Comparison of ENCODE assay signal across 8 cellular contexts in genomic region chr14:45253070-45253753, GRCh38. TPM values are rescaled to one million over a fixed set of nuclear protein-coding genes. Genes with fewer than 3 reads are reported as not detected.
DNase-seq lines count a peak whose midpoint lies in the region; ATAC-seq and TF ChIP-seq lines count a peak whose summit lies in the region.

Gene MIS18BP1, minus strand, starts transcription at chr14:45253202. Its CDS starts 5,916 bp downstream, at chr14:45247286.

- TF ChIP-seq POLR2A in testis (IDR thresholded peaks at IDR 0.05): peak; percentile 3

- peak within 1 kb of the TSS; percentile 91 to 97 for H3K27ac Mint-ChIP-seq in activated naive CD4-positive, alpha-beta T cell treated with anti-CD3 and anti-CD28 coated beads, Interleukin-2, amount 50 U/mL, for 72 hours

- H3K36me3 Mint-ChIP-seq in activated naive CD4-positive, alpha-beta T cell treated with anti-CD3 and anti-CD28 coated beads, Interleukin-2, amount 50 U/mL, for 72 hours: peaks cover 10 to 13% of the 10 kb centered on the region in 2 donors

- H3K27me3 ChIP-seq in testis: no peaks in the 10 kb centered on the region

- 0% methylated on average over 17 to 61 of the region's 61 CpGs for WGBS in testis, 2 donors

- no peaks in the 10 kb centered on the region for H3K36me3 ChIP-seq in testis (ENCODE audit: low read depth, missing control alignments)

- ATAC-seq in HG02623 (IDR thresholded peaks at IDR 0.05; ENCODE audit: unreplicated experiment) (peak; percentile 70), omental fat pad (ENCODE audit: low FRiP score) (peak; percentile 93)
- peak; percentile 91 to 95 for ATAC-seq in activated naive CD4-positive, alpha-beta T cell treated with anti-CD3 and anti-CD28 coated beads, Interleukin-2, amount 50 U/mL, for 72 hours

- H3K4me1 ChIP-seq in testis: peaks cover 7% of the 10 kb centered on the region

- peak within 1 kb of the TSS; percentile 93 for H3K4me3 ChIP-seq in GM12864 (ENCODE audit: low read depth, low read length)
- H3K4me3 ChIP-seq in testis: peak within 1 kb of the TSS; percentile 75 to 77

- TF ChIP-seq CTCF in GM12864 (IDR thresholded peaks at IDR 0.05; ENCODE audit: low read depth, low read length, missing control alignments) (peak; percentile 78), omental fat pad (IDR thresholded peaks at IDR 0.05) (peak in 1 of 3 donors; percentile 38), testis (IDR thresholded peaks at IDR 0.05) (peak; percentile 72 to 82 (median 79))

- DNase-seq in GM12864 (ENCODE audit: low read depth) (peak; percentile 95), NCI-H1092 treated with DMSO at 0.1 percent for 48 hours (lab: John Stamatoyannopoulos, UW) (peak; percentile 98), SKM-1 (lab: John Stamatoyannopoulos, UW; ENCODE audit: unreplicated experiment) (peak; percentile 59), glomerular visceral epithelial cell (ENCODE audit: extremely low spot score) (peak; percentile 98), omental fat pad (ENCODE audit: low spot score) (peak; percentile 79), testis (peak; percentile 98)
- DNase-seq in activated naive CD4-positive, alpha-beta T cell treated with anti-CD3 and anti-CD28 coated beads, Interleukin-2, amount 50 U/mL, for 72 hours (ENCODE audit: low spot score in 2 of 2): peak; percentile 90 to 93

- peak within 1 kb of the TSS; percentile 95 to 97 for H3K27ac ChIP-seq in testis

- no peaks in the 10 kb centered on the region for H3K9me3 ChIP-seq in testis

- H3K9me3 Mint-ChIP-seq in activated naive CD4-positive, alpha-beta T cell treated with anti-CD3 and anti-CD28 coated beads, Interleukin-2, amount 50 U/mL, for 72 hours: peaks cover 7 to 8% of the 10 kb centered on the region in 2 donors

- intact Hi-C loops in testis (cut with DNase I; ENCODE audit: low total_unique reads): loop anchor here (5.0 to 10.0 kb wide), 2 partner anchors 118 to 356 kb away; partner anchors contain the start of genes FANCM and FKBP3

RNA-seq across cellular contexts. Expression of gene MIS18BP1, which starts in this region (rescaled TPM):
- 10 to 100 TPM; 71.0 to 80.9 TPM for total RNA-seq in activated naive CD4-positive, alpha-beta T cell treated with anti-CD3 and anti-CD28 coated beads, Interleukin-2, amount 50 U/mL, for 72 hours
- 10 to 100 TPM; 28.5 to 58.0 (median 29.7) TPM for total RNA-seq in omental fat pad
- 10 to 100 TPM; 60.8 to 71.5 TPM for total RNA-seq in testis
- polyA plus RNA-seq in testis (ENCODE audit: insufficient read depth, low read depth, low replicate concordance): 7.3 TPM

Comparison
In these comparisons a context has a peak if more than half of its experiments do, and no peak if none do; other contexts are left out.
1. Peak in every context shown above with its lines: DNase-seq, ATAC-seq, H3K4me3 ChIP-seq and H3K27ac ChIP-seq.